ENCODE assay signal across 17 cellular contexts in genomic region chr6:43878127-43878634, GRCh38.
"Had no signal": no experiment of that assay in that cellular context is flagged by ENCODE, and none has a peak within 500 bp of the region (broad histone marks: within the 10 kb centered on the region; RNA-seq: fewer than 3 reads in every experiment).

No MANE protein-coding gene starts in this region.

- H3K36me3 ChIP-seq: ovary, thoracic aorta had no signal

- DNase-seq: activated CD4-positive, alpha-beta T cell treated with anti-CD3 and anti-CD28 coated beads, Interleukin-2, amount 10 ng/mL, durations not matched to agents 24 days and 14 days; activated CD4-positive, CD25-positive, alpha-beta regulatory T cell; activated CD8-positive, alpha-beta memory T cell treated with anti-CD3 and anti-CD28 coated beads, Interleukin-2, amount 50 U/mL, for 4 hours; activated CD8-positive, alpha-beta T cell treated with anti-CD3 and anti-CD28 coated beads, Interleukin-2, amount 10 ng/mL, durations not matched to agents 7 days and 5 days; activated effector memory CD4-positive, alpha-beta T cell treated with Interleukin-2 at 50 U/mL for 16 hours; activated naive CD4-positive, alpha-beta T cell treated with anti-CD3 and anti-CD28 coated beads, Interleukin-2, amount 10 ng/mL, durations not matched to agents 7 days and 5 days; activated naive CD8-positive, alpha-beta T cell treated with anti-CD3 and anti-CD28 coated beads, Interleukin-2, amount 50 U/mL, for 24 hours; activated T-cell treated with anti-CD3 and anti-CD28 coated beads, Interleukin-2, amount 50 U/mL, for 48 hours; foreskin keratinocyte; islet precursor cell; stimulated activated CD4-positive, alpha-beta T cell treated with anti-CD3 and anti-CD28 coated beads, Interleukin-4, amount 100 ng/mL, for 1 hour had no signal

- H3K9me3 Mint-ChIP-seq: activated CD4-positive, alpha-beta T cell treated with anti-CD3 and anti-CD28 coated beads, Interleukin-2, amount 10 ng/mL, durations not matched to agents 24 days and 14 days; activated naive CD4-positive, alpha-beta T cell treated with anti-CD3 and anti-CD28 coated beads, Interleukin-2, amount 10 ng/mL, durations not matched to agents 7 days and 5 days; activated naive CD8-positive, alpha-beta T cell treated with anti-CD3 and anti-CD28 coated beads, Interleukin-2, amount 50 U/mL, for 24 hours; T-helper 2 cell treated with Interferon-gamma antibody and Interleukin-4, amounts not matched to agents 5 μg/mL and 100 μg/mL, for 36 hours had no signal

- H3K36me3 Mint-ChIP-seq: activated naive CD4-positive, alpha-beta T cell treated with anti-CD3 and anti-CD28 coated beads, Interleukin-2, amount 10 ng/mL, durations not matched to agents 7 days and 5 days had no signal

- ATAC-seq: activated CD8-positive, alpha-beta T cell treated with anti-CD3 and anti-CD28 coated beads, Interleukin-2, amount 10 ng/mL, durations not matched to agents 7 days and 5 days; activated naive CD8-positive, alpha-beta T cell treated with anti-CD3 and anti-CD28 coated beads, Interleukin-2, amount 50 U/mL, for 24 hours; sciatic nerve had no signal

- H3K4me1 ChIP-seq: foreskin keratinocyte had no signal

- H3K4me3 ChIP-seq: coronary artery, ovary, smooth muscle cell, thoracic aorta had no signal

- H3K9me3 ChIP-seq: ovary, thoracic aorta had no signal

- H3K27me3 ChIP-seq: ovary had no signal

- H3K27me3 Mint-ChIP-seq: activated CD4-positive, alpha-beta T cell treated with anti-CD3 and anti-CD28 coated beads, Interleukin-2, amount 10 ng/mL, durations not matched to agents 24 days and 14 days; activated naive CD8-positive, alpha-beta T cell treated with anti-CD3 and anti-CD28 coated beads, Interleukin-2, amount 50 U/mL, for 24 hours had no signal

- H3K4me2 ChIP-seq: smooth muscle cell had no signal

- H3K4me1 Mint-ChIP-seq: activated CD4-positive, alpha-beta T cell treated with anti-CD3 and anti-CD28 coated beads, Interleukin-2, amount 10 ng/mL, durations not matched to agents 24 days and 14 days; activated naive CD4-positive, alpha-beta T cell treated with anti-CD3 and anti-CD28 coated beads, Interleukin-2, amount 10 ng/mL, durations not matched to agents 7 days and 5 days; activated naive CD8-positive, alpha-beta T cell treated with anti-CD3 and anti-CD28 coated beads, Interleukin-2, amount 50 U/mL, for 24 hours had no signal

- H3K4me3 Mint-ChIP-seq: activated CD4-positive, alpha-beta T cell treated with anti-CD3 and anti-CD28 coated beads, Interleukin-2, amount 10 ng/mL, durations not matched to agents 24 days and 14 days; activated CD8-positive, alpha-beta T cell treated with anti-CD3 and anti-CD28 coated beads, Interleukin-2, amount 10 ng/mL, durations not matched to agents 7 days and 5 days; activated naive CD4-positive, alpha-beta T cell treated with anti-CD3 and anti-CD28 coated beads, Interleukin-2, amount 10 ng/mL, durations not matched to agents 7 days and 5 days; activated naive CD8-positive, alpha-beta T cell treated with anti-CD3 and anti-CD28 coated beads, Interleukin-2, amount 50 U/mL, for 24 hours; T-helper 2 cell treated with Interferon-gamma antibody and Interleukin-4, amounts not matched to agents 5 μg/mL and 100 μg/mL, for 36 hours had no signal

- H3K27ac ChIP-seq: coronary artery, foreskin keratinocyte, ovary, thoracic aorta had no signal
